In genomic region chr9:131836021-131836420, GRCh38 we compare ENCODE assay signal across 1 cellular context.
TF ChIP-seq lines count a peak whose summit lies in the region.

No MANE protein-coding gene starts in this region.

TF ChIP-seq in WTC11, 78 proteins besides CTCF, POLR2A, EP300 and RAD21 (continued from another document):
- no peak for TF ChIP-seq ARID4B (CRISPR knock-in tag; IDR thresholded peaks at IDR 0.05; ENCODE audit: borderline replicate concordance)
- no peak for TF ChIP-seq NFATC4 (CRISPR knock-in tag; IDR thresholded peaks at IDR 0.05)
